12 cellular contexts compared by ENCODE assay signal in genomic region chr12:51419473-51420228, GRCh38. TPM values are rescaled to one million over a fixed set of nuclear protein-coding genes. Genes with fewer than 3 reads are reported as not detected.
A peak's percentile ranks its signal among the peaks of the same experiment; 100 is the strongest.
DNase-seq lines count a peak whose midpoint lies in the region; TF ChIP-seq lines count a peak whose summit lies in the region.
"Had no signal": no experiment of that assay in that cellular context is flagged by ENCODE, and none has a peak within 500 bp of the region (broad histone marks: within the 10 kb centered on the region; RNA-seq: fewer than 3 reads in every experiment).

No MANE protein-coding gene starts in this region.

- H3K4me3 Mint-ChIP-seq in Calu3 (ENCODE audit: low read depth, unreplicated experiment) = no peak overlapping the region
- H3K4me3 Mint-ChIP-seq: activated T-cell treated with anti-CD3 and anti-CD28 coated beads, Interleukin-2, amount 50 U/mL, for 24 hours; T-helper 1 cell treated with Interleukin-12 subunit alpha and Interleukin-12 subunit beta and Interleukin-4 antibody, amounts not matched to agents 30 μg/mL and 1 μg/mL, for 36 hours had no signal

- no peaks in the 10 kb centered on the region for H3F3A ChIP-seq in neural cell (ENCODE audit: insufficient read depth, low read length, poor library complexity, severe bottlenecking)

- no peaks in the 10 kb centered on the region for H3K36me3 Mint-ChIP-seq in Calu3 (ENCODE audit: insufficient read depth, unreplicated experiment)

- no peak overlapping the region for H3K27ac Mint-ChIP-seq in Calu3 (ENCODE audit: unreplicated experiment)
- H3K27ac Mint-ChIP-seq: activated T-cell treated with anti-CD3 and anti-CD28 coated beads, Interleukin-2, amount 50 U/mL, for 24 hours; T-helper 1 cell treated with Interleukin-12 subunit alpha and Interleukin-12 subunit beta and Interleukin-4 antibody, amounts not matched to agents 30 μg/mL and 1 μg/mL, for 36 hours had no signal

- no peaks in the 10 kb centered on the region for H3K9me3 Mint-ChIP-seq in Calu3 (ENCODE audit: low read depth, unreplicated experiment)
- H3K9me3 Mint-ChIP-seq: activated T-cell treated with anti-CD3 and anti-CD28 coated beads, Interleukin-2, amount 50 U/mL, for 24 hours; T-helper 1 cell treated with Interleukin-12 subunit alpha and Interleukin-12 subunit beta and Interleukin-4 antibody, amounts not matched to agents 30 μg/mL and 1 μg/mL, for 36 hours had no signal

- peak overlapping the region; percentile 33 for H3K9ac ChIP-seq in neural cell (ENCODE audit: low read length)

- in situ Hi-C loops in G401 (cut with HindIII; ENCODE audit: low sequenced_read_pairs) (no loop called here), GM13976 (cut with MboI; ENCODE audit: low sequenced_read_pairs, unreplicated experiment) (loop anchor here (10.0 to 25.0 kb wide), 2 partner anchors 105 to 268 kb away; no protein-coding TSS in a partner anchor)

- TF ChIP-seq RAD21 in neural cell (conservative IDR thresholded peaks at IDR 0.05) = peak; percentile 16

- no peaks in the 10 kb centered on the region for H3K27me3 ChIP-seq in neural cell (ENCODE audit: insufficient read depth, low read depth, low read length)

- peak overlapping the region; percentile 24 for H3K27ac ChIP-seq in angular gyrus (ENCODE audit: low read depth, low read length)
- H3K27ac ChIP-seq in neural cell (ENCODE audit: low read length) = peak overlapping the region; percentile 55
- H3K27ac ChIP-seq: coronary artery had no signal

- H3K79me2 ChIP-seq in neural cell (replicated peaks; ENCODE audit: insufficient read depth, low read length) = no peaks in the 10 kb centered on the region

- intact Hi-C loops in Calu3 (cut with micrococcal nuclease; ENCODE audit: unreplicated experiment) = loop anchor here (2.0 to 10.0 kb wide), 3 partner anchors 255 to 455 kb away; no protein-coding TSS in a partner anchor

- TF ChIP-seq CTCF in neural cell (IDR thresholded peaks at IDR 0.05; ENCODE audit: poor library complexity, severe bottlenecking) = no peak
- TF ChIP-seq CTCF in GM13976 (IDR thresholded peaks at IDR 0.05; ENCODE audit: borderline replicate concordance, control extremely low read depth, extremely low read depth, insufficient read depth, missing control alignments) = no peak
- TF ChIP-seq CTCF in Calu3 (IDR thresholded peaks at IDR 0.05; ENCODE audit: unreplicated experiment) = no peak

- H3K4me3 ChIP-seq in neural cell (ENCODE audit: low read length) = peak overlapping the region; percentile 29
- H3K4me3 ChIP-seq: coronary artery, MG63 had no signal

- no TSS peak for BruUV-seq in Calu3 (replicated peaks; lab: Mats Ljungman, UMichigan)

- peak overlapping the region; percentile 38 for H3K4me2 ChIP-seq in neural cell (ENCODE audit: low read length)

- DNase-seq in G401 (ENCODE audit: low spot score) (peak; percentile 38), NCI-H2029 treated with DMSO at 0.1 percent for 48 hours (lab: John Stamatoyannopoulos, UW) (peak; percentile 66), HT-29 (ENCODE audit: low spot score) (no peak), GM13976 (ENCODE audit: low spot score) (no peak), Calu3 (no peak)
- no peak for DNase-seq in activated T-cell treated with anti-CD3 and anti-CD28 coated beads, Interleukin-2, amount 50 U/mL, for 48 hours
- DNase-seq: activated T-cell treated with anti-CD3 and anti-CD28 coated beads, Interleukin-2, amount 50 U/mL, for 24 hours; MG63 had no signal

- H3K27me3 Mint-ChIP-seq in Calu3 (ENCODE audit: unreplicated experiment) = peaks cover 32% of the 10 kb centered on the region
- H3K27me3 Mint-ChIP-seq: activated T-cell treated with anti-CD3 and anti-CD28 coated beads, Interleukin-2, amount 50 U/mL, for 24 hours had no signal

- H3K36me3 ChIP-seq in neural cell (ENCODE audit: insufficient read depth, low read length) = no peaks in the 10 kb centered on the region
- H3K36me3 ChIP-seq: MG63 had no signal

- no peaks in the 10 kb centered on the region for H3K4me1 Mint-ChIP-seq in Calu3 (ENCODE audit: low read depth, unreplicated experiment)

- TF ChIP-seq EP300 in neural cell (conservative IDR thresholded peaks at IDR 0.05; ENCODE audit: poor library complexity, severe bottlenecking) = peak; percentile 43

- no peaks in the 10 kb centered on the region for H3K9me3 ChIP-seq in neural cell (ENCODE audit: low read length)
- H3K9me3 ChIP-seq: MG63 had no signal

- no peaks in the 10 kb centered on the region for H3K9me2 ChIP-seq in neural cell (ENCODE audit: insufficient read depth, low read length)

- CTCF ChIA-PET in Calu3 (lab: Charles Lee) = no interaction called here

- H2AFZ ChIP-seq in neural cell (ENCODE audit: low read depth, low read length) = peak overlapping the region; percentile 31

- no peaks in the 10 kb centered on the region for H4K20me1 ChIP-seq in neural cell (ENCODE audit: insufficient read depth)

TF ChIP-seq in neural cell, 6 proteins besides CTCF, POLR2A, EP300 and RAD21:
- no peak for TF ChIP-seq SMC3 (conservative IDR thresholded peaks at IDR 0.05; ENCODE audit: poor library complexity)
- peak; percentile 35 for TF ChIP-seq MXI1 (conservative IDR thresholded peaks at IDR 0.05; ENCODE audit: poor library complexity, severe bottlenecking)
- no peak for TF ChIP-seq TAF1 (IDR thresholded peaks at IDR 0.05; ENCODE audit: low read depth)
- peak; percentile 53 for TF ChIP-seq POLR2AphosphoS5 (IDR thresholded peaks at IDR 0.05)
- no peak for TF ChIP-seq EZH2 (IDR thresholded peaks at IDR 0.05; ENCODE audit: borderline replicate concordance, insufficient read depth, low read length, poor library complexity, severe bottlenecking)
- TF ChIP-seq REST (IDR thresholded peaks at IDR 0.05; ENCODE audit: borderline replicate concordance) = peak; percentile 76

RNA-seq across cellular contexts. Expression of gene SLC4A8, which starts 5.0 kb away (rescaled TPM):
- total RNA-seq in G401 (2014; rRNA removed; shearing (Covaris generic)) = 1.4 and 2.2 TPM in 2 replicates
- 34.5 and 37.8 TPM in 2 replicates for polyA plus RNA-seq in neural cell
- 134 and 152 TPM in 2 replicates for polyA minus RNA-seq in neural cell
- not detected in 2 replicates for total RNA-seq in HT-29 (2014; rRNA removed; shearing (Covaris generic))
- 0.76 and 1.1 TPM in 2 replicates for total RNA-seq in Calu3 (2022)

RNA-seq across cellular contexts. Expression of gene GALNT6, which starts 28.4 kb away (rescaled TPM):
- total RNA-seq in G401 (2014; rRNA removed; shearing (Covaris generic)) = 5.8 and 18.1 TPM in 2 replicates
- polyA plus RNA-seq in neural cell = not detected in 2 replicates
- not detected in 2 replicates for polyA minus RNA-seq in neural cell
- total RNA-seq in HT-29 (2014; rRNA removed; shearing (Covaris generic)) = 6.1 and 16.3 TPM in 2 replicates
- total RNA-seq in Calu3 (2022) = 34.0 and 45.3 TPM in 2 replicates

Comparison
In these comparisons a context has a peak if more than half of its experiments do, and no peak if none do; other contexts are left out.
1. DNase-seq: peak in G401 (single experiment) and NCI-H2029 treated with DMSO at 0.1 percent for 48 hours (single experiment); none in HT-29 (single experiment), GM13976 (single experiment), activated T-cell treated with anti-CD3 and anti-CD28 coated beads, Interleukin-2, amount 50 U/mL, for 48 hours (0 of 2) and Calu3 (single experiment).